Comparison of ENCODE assay signal across 25 cellular contexts in the genomic region with DNA sequence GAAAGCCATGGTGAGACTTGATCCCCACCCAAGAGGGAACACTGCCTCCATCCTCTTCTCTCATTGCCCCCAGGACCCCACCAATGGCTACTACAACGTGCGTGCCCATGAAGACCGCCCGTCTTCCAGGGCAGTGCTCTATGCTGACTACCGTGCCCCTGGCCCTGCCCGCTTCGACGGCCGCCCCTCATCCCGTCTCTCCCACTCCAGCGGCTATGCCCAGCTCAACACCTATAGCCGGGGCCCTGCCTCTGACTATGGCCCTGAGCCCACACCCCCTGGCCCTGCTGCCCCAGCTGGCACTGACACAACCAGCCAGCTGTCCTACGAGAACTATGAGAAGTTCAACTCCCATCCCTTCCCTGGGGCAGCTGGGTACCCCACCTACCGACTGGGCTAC.
"Had no signal": no experiment of that assay in that cellular context is flagged by ENCODE, and none has a peak within 500 bp of the region (broad histone marks: within the 10 kb centered on the region; RNA-seq: fewer than 3 reads in every experiment).

No MANE protein-coding gene starts in this region.

- H3K36me3 Mint-ChIP-seq: IgD-negative memory B cell had no signal

- ATAC-seq: K562, Panc1 had no signal

- H3K4me3 ChIP-seq: K562 had no signal

- H3K27ac Mint-ChIP-seq: IgD-negative memory B cell had no signal

- DNase-seq: Kasumi-1, MV-4-11, NCI-H1048, NCI-H1105, NCI-H1417, NCI-H146, NCI-H1694 treated with DMSO at 0.1 percent for 48 hours, NCI-H1930, NCI-H2081, NCI-H2107, NCI-H2171, NCI-H226, NCI-H446, NCI-H510A, NCI-H524 treated with DMSO at 0.1 percent for 48 hours, NCI-H69, NCI-H774, SHP77, SK-N-SH, SW 1271 had no signal

- H3K9me2 ChIP-seq: SK-N-SH had no signal

- H3K9me3 ChIP-seq: SK-N-SH had no signal

- H3K4me1 Mint-ChIP-seq: IgD-negative memory B cell had no signal

- H3K4me2 ChIP-seq: KMS-11, SK-N-SH had no signal

- H3K27ac ChIP-seq: HL-60, KMS-11 had no signal

- H3K9me3 Mint-ChIP-seq: IgD-negative memory B cell had no signal

- H3K9ac ChIP-seq: KMS-11, SK-N-SH had no signal
